24 cellular contexts compared by ENCODE assay signal in genomic region chr3:5005367-5005766, GRCh38. TPM values are rescaled to one million over a fixed set of nuclear protein-coding genes. Genes with fewer than 3 reads are reported as not detected.
A peak's percentile ranks its signal among the peaks of the same experiment; 100 is the strongest.
DNase-seq lines count a peak whose midpoint lies in the region; ATAC-seq, FAIRE-seq and TF ChIP-seq lines count a peak whose summit lies in the region.
"Had no signal": no experiment of that assay in that cellular context is flagged by ENCODE, and none has a peak within 500 bp of the region (broad histone marks: within the 10 kb centered on the region; RNA-seq: fewer than 3 reads in every experiment).

No MANE protein-coding gene starts in this region.

- TF ChIP-seq CTCF in RWPE1 (conservative IDR thresholded peaks at IDR 0.05; ENCODE audit: low read depth) (no peak), K562 (IDR thresholded peaks at IDR 0.05 in 2 of 3, conservative IDR thresholded peaks at IDR 0.05 in 1 of 3; ENCODE audit: insufficient read depth in 2 of 3, low read depth in 1 of 3, low read length in 3 of 3) (no peak)

- no peaks in the 10 kb centered on the region for H3K36me3 ChIP-seq in K562 (ENCODE audit: control insufficient read depth, insufficient read depth, low read length)
- H3K36me3 ChIP-seq: BLaER1 treated with 17β-estradiol and CSF1 and Interleukin-3, amounts not matched to agents 10 nM and 100 nM; heart left ventricle; SJSA1; thyroid gland had no signal

- peak overlapping the region; percentile 85 for H3K27ac Mint-ChIP-seq in T-helper 1 cell treated with Interleukin-12 subunit alpha and Interleukin-12 subunit beta and Interleukin-4 antibody, amounts not matched to agents 30 μg/mL and 1 μg/mL, for 36 hours
- peak overlapping the region; percentile 92 to 100 (median 96) for H3K27ac Mint-ChIP-seq in naive B cell

- no TSS peak for BruUV-seq in K562 (replicated peaks; lab: Mats Ljungman, UMichigan)

- no peak for FAIRE-seq in K562 (lab: Jason Lieb, UNC)
- FAIRE-seq: small intestine had no signal

- no peak overlapping the region; a peak in 1 of 4 replicates for H3K9ac ChIP-seq in K562 (ENCODE audit: insufficient read depth in 1 of 2, low read depth in 2 of 2, low read length in 2 of 2)

- H3K4me1 Mint-ChIP-seq in T-helper 1 cell treated with Interleukin-12 subunit alpha and Interleukin-12 subunit beta and Interleukin-4 antibody, amounts not matched to agents 30 μg/mL and 1 μg/mL, for 36 hours (ENCODE audit: low read depth): peaks cover 57% of the 10 kb centered on the region
- H3K4me1 Mint-ChIP-seq in naive B cell: peaks cover 25 to 48% (median 33%) of the 10 kb centered on the region in 3 donors

- no peaks in the 10 kb centered on the region for H4K20me1 ChIP-seq in K562 (replicated peaks; ENCODE audit: control insufficient read depth, insufficient read depth, low read length)
- H4K20me1 ChIP-seq: BLaER1 treated with 17β-estradiol and CSF1 and Interleukin-3, amounts not matched to agents 10 nM and 100 nM had no signal

- no peak overlapping the region for H3K4me2 ChIP-seq in K562 (ENCODE audit: insufficient read depth, low read length)

- H3K27ac ChIP-seq in RWPE1 (peak overlapping the region; percentile 71), K562 (ENCODE audit: extremely low read depth, low read depth, low read length) (no peak overlapping the region)
- H3K27ac ChIP-seq: dorsolateral prefrontal cortex, heart left ventricle, SJSA1, thyroid gland had no signal

- H3K36me3 Mint-ChIP-seq in T-helper 1 cell treated with Interleukin-12 subunit alpha and Interleukin-12 subunit beta and Interleukin-4 antibody, amounts not matched to agents 30 μg/mL and 1 μg/mL, for 36 hours (ENCODE audit: low read depth): no peaks in the 10 kb centered on the region
- no peaks in the 10 kb centered on the region for H3K36me3 Mint-ChIP-seq in naive B cell
- H3K36me3 Mint-ChIP-seq: naive thymus-derived CD8-positive, alpha-beta T cell had no signal

- TF ChIP-seq EP300 in K562 (IDR thresholded peaks at IDR 0.05; ENCODE audit: low read length): no peak

- no peaks in the 10 kb centered on the region for H3K9me3 ChIP-seq in K562 (replicated peaks; ENCODE audit: control insufficient read depth, insufficient read depth, low read depth, low read length)
- H3K9me3 ChIP-seq: BLaER1 treated with 17β-estradiol and CSF1 and Interleukin-3, amounts not matched to agents 10 nM and 100 nM; heart left ventricle; SJSA1; thyroid gland had no signal

- DNase-seq in T-helper 1 cell: no peak
- DNase-seq in RWPE1 (ENCODE audit: low spot score): no peak
- no peak for DNase-seq in K562 (ENCODE audit: extremely low read depth in 1 of 4, low spot score in 3 of 4)
- DNase-seq in naive B cell: no peak
- DNase-seq in activated naive CD4-positive, alpha-beta T cell treated with Interleukin-2 at 50 U/mL for 16 hours: no peak
- DNase-seq: 8988T; activated gamma-delta T cell treated with Interleukin-2 at 50 U/mL for 16 hours; dorsolateral prefrontal cortex; H7; heart left ventricle; Karpas-422; naive thymus-derived CD8-positive, alpha-beta T cell; NCI-H1105; NCI-H2171; NCI-H748 treated with DMSO at 0.1 percent for 48 hours; OCI-M1; small intestine; thyroid gland had no signal

- no peaks in the 10 kb centered on the region for H3K27me3 ChIP-seq in K562 (ENCODE audit: control insufficient read depth in 2 of 2, insufficient read depth in 2 of 2, low read length in 2 of 2)
- H3K27me3 ChIP-seq: BLaER1 treated with 17β-estradiol and CSF1 and Interleukin-3, amounts not matched to agents 10 nM and 100 nM; dorsolateral prefrontal cortex; heart left ventricle; SJSA1; thyroid gland had no signal

- no peak for TF ChIP-seq POLR2A in K562 (conservative IDR thresholded peaks at IDR 0.05)

- POLR2A ChIA-PET in RWPE1 (lab: Yijun Ruan, JAX; ENCODE audit: low non-redundant PET) (no interaction called here), K562 (lab: Yijun Ruan, JAX) (interaction anchor here (0.5 to 1.2 kb wide), 3 partner anchors 16 to 574 kb away, joined by 3 to 4 read pairs (median 4); no protein-coding TSS in a partner anchor)

- intact Hi-C loops in K562 (cut with micrococcal nuclease): no loop called here

- H3K79me2 ChIP-seq in K562 (ENCODE audit: control insufficient read depth, insufficient read depth, low read length): no peaks in the 10 kb centered on the region

- H3K27me3 Mint-ChIP-seq in T-helper 1 cell treated with Interleukin-12 subunit alpha and Interleukin-12 subunit beta and Interleukin-4 antibody, amounts not matched to agents 30 μg/mL and 1 μg/mL, for 36 hours (ENCODE audit: low read depth): no peaks in the 10 kb centered on the region
- H3K27me3 Mint-ChIP-seq in naive B cell: no peaks in the 10 kb centered on the region

- ATAC-seq in K562 (no peak), naive B cell (ENCODE audit: low read depth in 2 of 2) (no peak), GM21515 (IDR thresholded peaks at IDR 0.05; ENCODE audit: unreplicated experiment) (no peak), HG02623 (IDR thresholded peaks at IDR 0.05; ENCODE audit: unreplicated experiment) (no peak)
- ATAC-seq: heart left ventricle; naive thymus-derived CD8-positive, alpha-beta T cell had no signal

- in situ Hi-C loops in K562 (cut with MboI): no loop called here

- peaks cover 14 to 46% of the 10 kb centered on the region in 2 experiments for H3K4me1 ChIP-seq in K562 (replicated peaks in 1 of 2; ENCODE audit: control insufficient read depth in 2 of 2, insufficient read depth in 2 of 2, low read length in 2 of 2)

- H2AFZ ChIP-seq in K562 (ENCODE audit: low read depth, low read length): peak overlapping the region; percentile 30; the same call in 1 of the 2 replicates

- no peak overlapping the region for H3K4me3 ChIP-seq in K562
- H3K4me3 ChIP-seq: BLaER1 treated with 17β-estradiol and CSF1 and Interleukin-3, amounts not matched to agents 10 nM and 100 nM; dorsolateral prefrontal cortex; heart left ventricle; lung; SJSA1; thyroid gland had no signal

- no peak for TF ChIP-seq RAD21 in K562 (CRISPR knock-in tag; conservative IDR thresholded peaks at IDR 0.05 in 1 of 2, IDR thresholded peaks at IDR 0.05 in 1 of 2)

- peak overlapping the region; percentile 45 for H3K4me3 Mint-ChIP-seq in T-helper 1 cell treated with Interleukin-12 subunit alpha and Interleukin-12 subunit beta and Interleukin-4 antibody, amounts not matched to agents 30 μg/mL and 1 μg/mL, for 36 hours
- no peak overlapping the region for H3K4me3 Mint-ChIP-seq in naive B cell
- H3K4me3 Mint-ChIP-seq: naive thymus-derived CD8-positive, alpha-beta T cell had no signal

- no peaks in the 10 kb centered on the region for H3K9me3 Mint-ChIP-seq in T-helper 1 cell treated with Interleukin-12 subunit alpha and Interleukin-12 subunit beta and Interleukin-4 antibody, amounts not matched to agents 30 μg/mL and 1 μg/mL, for 36 hours
- H3K9me3 Mint-ChIP-seq in naive B cell: no peaks in the 10 kb centered on the region
- H3K9me3 Mint-ChIP-seq: naive thymus-derived CD8-positive, alpha-beta T cell had no signal

- no peaks in the 10 kb centered on the region for H3K9me1 ChIP-seq in K562 (ENCODE audit: control insufficient read depth, insufficient read depth, low read length)

- CTCF ChIA-PET in RWPE1 (lab: Yijun Ruan, JAX): no interaction called here
- CTCF ChIA-PET in K562 (lab: Yijun Ruan, JAX; ENCODE audit: low intra/inter-chr PET ratio): no interaction called here

- WGBS in K562 (ENCODE audit: insufficient coverage, low coverage, missing lambda C conversion rate): 42% methylated on average over 4 of the region's 4 CpGs

TF ChIP-seq in K562, 482 proteins besides CTCF, POLR2A, EP300 and RAD21 (continues in another document):
- TF ChIP-seq DMBX1 (CRISPR knock-in tag; IDR thresholded peaks at IDR 0.05; ENCODE audit: borderline replicate concordance) (peak; percentile 71; the same call in 1 of the 2 replicates), KLF6 (CRISPR knock-in tag; IDR thresholded peaks at IDR 0.05; ENCODE audit: borderline replicate concordance) (0 out of 2 replicates have a peak, but pooled peaks have one; percentile 49), SIN3A (IDR thresholded peaks at IDR 0.05; ENCODE audit: borderline replicate concordance in 2 of 2, control insufficient read depth in 1 of 2, low read depth in 2 of 2, low read length in 2 of 2) (no peak)

RNA-seq across cellular contexts. Expression of gene BHLHE40, which starts 26.1 kb away (rescaled TPM):
- 81.5 and 114 TPM in 2 replicates for total RNA-seq in K562 (2011; cell fraction: chromatin; rRNA removed; ENCODE audit: low replicate concordance)
- 100 and 103 TPM in 2 replicates for total RNA-seq in K562 (2011; cell fraction: nucleolus; rRNA removed)
- total RNA-seq in K562 (2011; cell fraction: nucleoplasm; rRNA removed): 92.4 and 99.8 TPM in 2 replicates
- 38.7 and 44.5 TPM in 2 replicates for total RNA-seq in K562 (2014; rRNA removed)
- total RNA-seq in K562 (2014; rRNA removed; fragmentation: Illumina TruSeq; extraction: Trizol): 19.4 and 20.6 TPM in 2 replicates
- total RNA-seq in K562 (2015; rRNA removed; fragmentation: Illumina TruSeq; extraction: Trizol): 27.7 and 27.8 TPM in 2 replicates
- 47.5 and 51.8 TPM in 2 replicates for total RNA-seq in K562 (2021)
- polyA plus RNA-seq in K562 (2011; rRNA removed): 83.9 and 105 TPM in 2 replicates
- polyA plus RNA-seq in K562 (2011; cell fraction: cytosol; rRNA removed): 72.3 and 73.7 TPM in 2 replicates
- polyA plus RNA-seq in K562 (2011; cell fraction: nucleus; rRNA removed): 144 and 202 TPM in 2 replicates
- polyA plus RNA-seq in K562 (2012): 98.8 and 122 TPM in 2 replicates
- polyA plus RNA-seq in K562 (2014; fragmentation: Illumina TruSeq; extraction: Trizol): 49.6 and 57.8 TPM in 2 replicates
- 10 to 100 TPM; 12.0 to 24.3 TPM for polyA plus RNA-seq in K562 (2014; fragmentation: Nextera tagmentation; extraction: Ambion mirVana)
- 30.9 and 31.4 TPM in 2 replicates for polyA plus RNA-seq in K562 (2014; rRNA removed)
- 76.2 and 78.0 TPM in 2 replicates for polyA minus RNA-seq in K562 (2011; rRNA and poly(A)+ RNA removed)
- 70.7 and 90.6 TPM in 2 replicates for polyA minus RNA-seq in K562 (2011; cell fraction: cytosol; rRNA and poly(A)+ RNA removed)
- 122 and 139 TPM in 2 replicates for polyA minus RNA-seq in K562 (2011; cell fraction: nucleus; rRNA and poly(A)+ RNA removed)
- 1 to 10 TPM; 1.8 to 6.4 (median 3.3) TPM for polyA plus RNA-seq in naive B cell (ENCODE audit: low read depth in 6 of 6)
